Comparison of ENCODE assay signal across 9 cellular contexts in genomic region chr14:37608649-37609048, GRCh38. TPM values are rescaled to one million over a fixed set of nuclear protein-coding genes. Genes with fewer than 3 reads are reported as not detected.
"Had no signal": no experiment of that assay in that cellular context is flagged by ENCODE, and none has a peak within 500 bp of the region (broad histone marks: within the 10 kb centered on the region; RNA-seq: fewer than 3 reads in every experiment).

No MANE protein-coding gene starts in this region.

- H3K4me3 ChIP-seq: GM12878 had no signal

- DNase-seq: GDM1, GF-D8 had no signal

- ATAC-seq: GM12878 had no signal

- FAIRE-seq: G401.6, GM12878, GM12891, GM12892, GM18507, GM19239 had no signal

RNA-seq across cellular contexts. Expression of gene TTC6, which starts 13.2 kb away (rescaled TPM):
- total RNA-seq: G401, GM12878 had no signal
- polyA plus RNA-seq: GM12878 had no signal

RNA-seq across cellular contexts. Expression of gene FOXA1, which starts 13.6 kb away (rescaled TPM):
- total RNA-seq: G401 had no signal
